In genomic region chr2:188485496-188485895, GRCh38 we compare ENCODE assay signal across 31 cellular contexts.
DNase-seq lines count a peak whose midpoint lies in the region; ATAC-seq, FAIRE-seq and TF ChIP-seq lines count a peak whose summit lies in the region.
"Had no signal": no experiment of that assay in that cellular context is flagged by ENCODE, and none has a peak within 500 bp of the region (broad histone marks: within the 10 kb centered on the region; RNA-seq: fewer than 3 reads in every experiment).

No MANE protein-coding gene starts in this region.

- H3K27me3 ChIP-seq in bronchial epithelial cell (ENCODE audit: control insufficient read depth, insufficient read depth, low read length) = no peaks in the 10 kb centered on the region
- H3K27me3 ChIP-seq: BE2C, cardiac muscle cell, esophagus squamous epithelium, Peyer's patch, vagina had no signal

- no peaks in the 10 kb centered on the region for H3K36me3 ChIP-seq in bronchial epithelial cell (ENCODE audit: control insufficient read depth, insufficient read depth, low read length)
- H3K36me3 ChIP-seq: BE2C, cardiac muscle cell, esophagus squamous epithelium, left ventricle myocardium inferior, Peyer's patch, thoracic aorta, vagina had no signal

- no peak for ATAC-seq in HG02870 (IDR thresholded peaks at IDR 0.05; ENCODE audit: unreplicated experiment)
- ATAC-seq: naive thymus-derived CD4-positive, alpha-beta T cell; stimulated activated naive CD8-positive, alpha-beta T cell treated with anti-CD3 and anti-CD28 coated beads, Interleukin-15, Interleukin-2, amounts not matched to agents 100 U/mL and 50 U/mL, for 24 hours had no signal

- in situ Hi-C loops in Caki2 (cut with HindIII; ENCODE audit: low pct_unique_long_range_greater_than_20kb, low sequenced_read_pairs) = no loop called here

- FAIRE-seq in bronchial epithelial cell (lab: Jason Lieb, UNC) = no peak

- no peak overlapping the region for H3K4me3 ChIP-seq in bronchial epithelial cell (ENCODE audit: low read depth, low read length)
- H3K4me3 ChIP-seq: cardiac muscle cell, coronary artery, esophagus squamous epithelium, left ventricle myocardium inferior, Peyer's patch, thoracic aorta, vagina had no signal

- no peak for TF ChIP-seq CTCF in bronchial epithelial cell (IDR thresholded peaks at IDR 0.05; ENCODE audit: insufficient read depth, low read length, severe bottlenecking)

- DNase-seq in Caki2 (ENCODE audit: low read depth) (peak; percentile 36), LHCN-M2 (ENCODE audit: low read depth) (peak; percentile 51), bronchial epithelial cell (ENCODE audit: low read depth) (peak; percentile 81), myocyte (ENCODE audit: low read depth) (peak; percentile 11), SHP77 (lab: John Stamatoyannopoulos, UW) (no peak), D341Med (ENCODE audit: low spot score) (no peak), GOT3 (lab: John Stamatoyannopoulos, UW) (no peak)
- DNase-seq: activated CD4-positive, alpha-beta memory T cell treated with anti-CD3 and anti-CD28 coated beads for 36 hours; activated CD4-positive, CD25-positive, alpha-beta regulatory T cell treated with anti-CD3 and anti-CD28 coated beads, Interleukin-2, amount 50 U/mL, for 72 hours; activated CD8-positive, alpha-beta memory T cell treated with anti-CD3 and anti-CD28 coated beads, Interleukin-2, amount 50 U/mL, for 4 hours; activated naive CD4-positive, alpha-beta T cell treated with anti-CD3 and anti-CD28 coated beads, Interleukin-2, amount 10 ng/mL, durations not matched to agents 7 days and 5 days; amygdala; BE2C; DMS79; endodermal cell; esophagus squamous epithelium; hypothalamus; immature natural killer cell; Kasumi-1; left ventricle myocardium inferior; naive thymus-derived CD4-positive, alpha-beta T cell; NCI-H1694 treated with DMSO at 0.1 percent for 48 hours; NCI-H526 treated with DMSO at 0.1 percent for 48 hours; nucleus accumbens; Peyer's patch; stimulated activated naive CD8-positive, alpha-beta T cell treated with anti-CD3 and anti-CD28 coated beads, Interleukin-15, Interleukin-2, amounts not matched to agents 100 U/mL and 50 U/mL, for 24 hours had no signal

Comparison
In these comparisons a context has a peak if more than half of its experiments do, and no peak if none do; other contexts are left out.
1. DNase-seq: peak in Caki2 (single experiment), LHCN-M2 (single experiment), bronchial epithelial cell (single experiment) and myocyte (single experiment); none in SHP77 (0 of 2), D341Med (single experiment) and GOT3 (single experiment).